ENCODE assay signal across 12 cellular contexts in the genomic region with DNA sequence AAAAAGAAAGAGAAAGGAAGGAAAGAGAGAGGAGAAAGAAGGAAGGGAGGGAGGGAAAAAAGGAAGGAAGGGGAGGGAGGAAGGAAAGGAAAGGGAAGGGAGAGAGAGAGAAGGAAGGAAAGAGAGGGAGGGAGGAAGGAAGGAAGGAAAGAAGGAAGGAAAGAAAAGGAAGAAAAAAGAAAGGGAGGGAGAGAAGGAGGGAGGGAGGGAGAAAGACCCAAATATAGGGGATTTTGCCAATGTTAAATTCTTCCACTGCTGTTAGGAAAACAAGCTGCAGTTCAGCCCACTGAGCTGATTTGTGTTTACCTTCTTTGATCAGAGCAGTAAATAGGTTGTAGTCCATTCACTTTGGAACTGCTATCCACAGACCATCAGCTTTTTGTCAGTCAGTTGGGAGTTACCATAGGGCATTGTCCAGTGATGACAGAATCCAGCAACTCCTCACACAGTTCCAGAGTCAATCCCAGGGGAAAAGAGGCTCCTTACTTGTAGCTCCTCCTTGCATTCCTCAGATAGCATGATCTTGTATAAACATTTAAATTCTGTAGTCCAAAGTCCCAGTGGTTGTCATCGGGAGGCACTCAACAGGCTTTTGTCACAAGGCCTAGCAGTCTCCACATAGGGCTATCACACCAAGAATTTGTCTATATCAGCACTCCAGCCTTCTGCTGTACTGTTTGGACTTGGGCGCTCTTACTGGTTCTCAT.
A peak's percentile ranks its signal among the peaks of the same experiment; 100 is the strongest.
DNase-seq lines count a peak whose midpoint lies in the region; ATAC-seq lines count a peak whose summit lies in the region.
"Had no signal": no experiment of that assay in that cellular context is flagged by ENCODE, and none has a peak within 500 bp of the region (broad histone marks: within the 10 kb centered on the region; RNA-seq: fewer than 3 reads in every experiment).

No MANE protein-coding gene starts in this region.

- H3K4me3 Mint-ChIP-seq in activated T-cell treated with anti-CD3 and anti-CD28 coated beads, Interleukin-2, amount 50 U/mL, for 24 hours = no peak overlapping the region
- no peak overlapping the region for H3K4me3 Mint-ChIP-seq in activated naive CD8-positive, alpha-beta T cell treated with anti-CD3 and anti-CD28 coated beads, Interleukin-2, amount 50 U/mL, for 24 hours
- H3K4me3 Mint-ChIP-seq: B cell had no signal

- no peaks in the 10 kb centered on the region for H3K9me3 ChIP-seq in muscle layer of colon (ENCODE audit: low read length)

- ATAC-seq in GM21526 (IDR thresholded peaks at IDR 0.05; ENCODE audit: low FRiP score, unreplicated experiment) = no peak
- ATAC-seq in activated naive CD8-positive, alpha-beta T cell treated with anti-CD3 and anti-CD28 coated beads, Interleukin-2, amount 50 U/mL, for 24 hours = no peak

- H3K36me3 Mint-ChIP-seq in activated T-cell treated with anti-CD3 and anti-CD28 coated beads, Interleukin-2, amount 50 U/mL, for 24 hours (ENCODE audit: low read depth) = peaks cover 75% of the 10 kb centered on the region
- peaks cover 23% of the 10 kb centered on the region for H3K36me3 Mint-ChIP-seq in activated naive CD8-positive, alpha-beta T cell treated with anti-CD3 and anti-CD28 coated beads, Interleukin-2, amount 50 U/mL, for 24 hours (ENCODE audit: low read depth)

- peak overlapping the region; percentile 63 for H3K27ac Mint-ChIP-seq in activated T-cell treated with anti-CD3 and anti-CD28 coated beads, Interleukin-2, amount 50 U/mL, for 24 hours
- H3K27ac Mint-ChIP-seq in activated naive CD8-positive, alpha-beta T cell treated with anti-CD3 and anti-CD28 coated beads, Interleukin-2, amount 50 U/mL, for 24 hours = no peak overlapping the region
- H3K27ac Mint-ChIP-seq: B cell had no signal

- H3K4me1 ChIP-seq in muscle layer of colon (ENCODE audit: insufficient read depth, low read length) = no peaks in the 10 kb centered on the region

- DNase-seq in activated T-cell treated with anti-CD3 and anti-CD28 coated beads, Interleukin-2, amount 50 U/mL, for 24 hours = no peak
- DNase-seq in activated T-cell treated with anti-CD3 and anti-CD28 coated beads, Interleukin-2, amount 50 U/mL, for 1 hour = no peak
- DNase-seq in fibroblast of peridontal ligament (ENCODE audit: extremely low read depth) (peak; percentile 90), NAMALWA (ENCODE audit: low spot score) (no peak), NCI-H2081 treated with DMSO at 0.1 percent for 48 hours (lab: John Stamatoyannopoulos, UW) (no peak)
- no peak for DNase-seq in activated naive CD8-positive, alpha-beta T cell treated with anti-CD3 and anti-CD28 coated beads, Interleukin-2, amount 50 U/mL, for 24 hours
- DNase-seq: activated CD4-positive, alpha-beta T cell treated with anti-CD3 and anti-CD28 coated beads, Interleukin-2, amount 50 U/mL, for 4 hours; NCI-H1436; occipital lobe had no signal

- no peaks in the 10 kb centered on the region for H3K9me3 Mint-ChIP-seq in activated T-cell treated with anti-CD3 and anti-CD28 coated beads, Interleukin-2, amount 50 U/mL, for 24 hours
- no peaks in the 10 kb centered on the region for H3K9me3 Mint-ChIP-seq in activated naive CD8-positive, alpha-beta T cell treated with anti-CD3 and anti-CD28 coated beads, Interleukin-2, amount 50 U/mL, for 24 hours

- H3K36me3 ChIP-seq in muscle layer of colon (ENCODE audit: insufficient read depth, low read length) = peaks cover 41% of the 10 kb centered on the region

- H3K27me3 Mint-ChIP-seq in activated T-cell treated with anti-CD3 and anti-CD28 coated beads, Interleukin-2, amount 50 U/mL, for 24 hours = no peaks in the 10 kb centered on the region
- no peaks in the 10 kb centered on the region for H3K27me3 Mint-ChIP-seq in activated naive CD8-positive, alpha-beta T cell treated with anti-CD3 and anti-CD28 coated beads, Interleukin-2, amount 50 U/mL, for 24 hours
- H3K27me3 Mint-ChIP-seq: B cell had no signal

- peak overlapping the region; percentile 44 for H3K27ac ChIP-seq in muscle layer of colon (ENCODE audit: low read depth, low read length)

- no peaks in the 10 kb centered on the region for H3K27me3 ChIP-seq in muscle layer of colon (ENCODE audit: control insufficient read depth in 1 of 2, insufficient read depth in 2 of 2, low read length in 2 of 2)

- H3K4me1 Mint-ChIP-seq in activated T-cell treated with anti-CD3 and anti-CD28 coated beads, Interleukin-2, amount 50 U/mL, for 24 hours (ENCODE audit: low read depth) = no peaks in the 10 kb centered on the region
- no peaks in the 10 kb centered on the region for H3K4me1 Mint-ChIP-seq in activated naive CD8-positive, alpha-beta T cell treated with anti-CD3 and anti-CD28 coated beads, Interleukin-2, amount 50 U/mL, for 24 hours
- H3K4me1 Mint-ChIP-seq: B cell had no signal

- no peak overlapping the region for H3K4me3 ChIP-seq in muscle layer of colon (ENCODE audit: low read depth in 1 of 2, low read length in 2 of 2)

- no peak overlapping the region for H3K9ac ChIP-seq in muscle layer of colon (ENCODE audit: low read length)
